Comparison of ENCODE assay signal across 24 cellular contexts in the genomic region with DNA sequence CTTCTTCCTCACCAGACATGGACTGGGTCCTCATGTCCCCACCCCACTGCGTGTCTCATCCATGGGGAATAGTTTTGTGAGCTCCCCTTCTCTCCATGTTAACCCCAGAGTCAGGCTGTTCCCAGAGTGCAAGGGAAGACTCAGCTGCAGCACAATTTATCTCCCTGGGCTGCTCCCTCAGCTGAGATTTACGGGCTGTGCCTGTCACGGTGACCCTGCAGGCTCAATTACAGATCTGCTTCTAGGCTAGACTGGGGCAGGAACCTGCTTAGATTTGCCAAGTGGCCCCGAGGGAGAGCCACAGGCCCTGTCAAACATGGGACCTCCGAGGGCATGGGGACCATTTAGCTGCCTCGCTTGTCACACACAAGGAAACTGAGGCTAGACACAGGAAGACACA. TPM values are rescaled to one million over a fixed set of nuclear protein-coding genes. Genes with fewer than 3 reads are reported as not detected.
DNase-seq lines count a peak whose midpoint lies in the region; ATAC-seq, FAIRE-seq and TF ChIP-seq lines count a peak whose summit lies in the region.
"Had no signal": no experiment of that assay in that cellular context is flagged by ENCODE, and none has a peak within 500 bp of the region (broad histone marks: within the 10 kb centered on the region; RNA-seq: fewer than 3 reads in every experiment).

No MANE protein-coding gene starts in this region.

- no peaks in the 10 kb centered on the region for H3K36me3 Mint-ChIP-seq in nephron progenitor cell (ENCODE audit: low read depth)
- no peaks in the 10 kb centered on the region for H3K36me3 Mint-ChIP-seq in WTC11
- H3K36me3 Mint-ChIP-seq in CD4-positive, alpha-beta T cell (ENCODE audit: low read depth): no peaks in the 10 kb centered on the region
- H3K36me3 Mint-ChIP-seq: CD8-positive, alpha-beta memory T cell had no signal

- intact Hi-C loops in K562 (cut with micrococcal nuclease): no loop called here
- intact Hi-C loops in left ventricle myocardium inferior (cut with micrococcal nuclease): no loop called here
- intact Hi-C loops in CD4-positive, alpha-beta T cell (cut with DNase I, micrococcal nuclease): no loop called here

- peak overlapping the region; percentile 37 for H3K4me3 Mint-ChIP-seq in nephron progenitor cell
- no peak overlapping the region for H3K4me3 Mint-ChIP-seq in WTC11
- no peak overlapping the region for H3K4me3 Mint-ChIP-seq in CD4-positive, alpha-beta T cell
- H3K4me3 Mint-ChIP-seq: CD8-positive, alpha-beta memory T cell; IgD-negative memory B cell had no signal

- ATAC-seq in K562: no peak
- no peak for ATAC-seq in WTC11
- ATAC-seq in CD4-positive, alpha-beta T cell (ENCODE audit: poor library complexity): no peak

- H3K4me3 ChIP-seq in K562 (no peak overlapping the region), left ventricle myocardium inferior (no peak overlapping the region)
- H3K4me3 ChIP-seq: HAP-1, Peyer's patch had no signal

- no peaks in the 10 kb centered on the region for H4K20me1 ChIP-seq in K562 (replicated peaks; ENCODE audit: control insufficient read depth, insufficient read depth, low read length)

- H3K9me3 Mint-ChIP-seq in nephron progenitor cell (no peaks in the 10 kb centered on the region), WTC11 (no peaks in the 10 kb centered on the region)
- H3K9me3 Mint-ChIP-seq in CD4-positive, alpha-beta T cell: no peaks in the 10 kb centered on the region
- H3K9me3 Mint-ChIP-seq: CD8-positive, alpha-beta memory T cell; IgD-negative memory B cell had no signal

- no peak overlapping the region for H3K27ac ChIP-seq in K562 (ENCODE audit: extremely low read depth, low read depth, low read length)
- H3K27ac ChIP-seq in left ventricle myocardium inferior (replicated peaks): no peak overlapping the region
- H3K27ac ChIP-seq in CD4-positive, alpha-beta T cell (ENCODE audit: low read depth, low read length): no peak overlapping the region
- H3K27ac ChIP-seq: Peyer's patch had no signal

- BruUV-seq in K562 (replicated peaks; lab: Mats Ljungman, UMichigan): no TSS peak

- DNase-seq in activated effector memory CD4-positive, alpha-beta T cell treated with anti-CD3 and anti-CD28 coated beads, Interleukin-2, amount 50 U/mL, for 16 hours: peak; percentile 43
- DNase-seq in activated effector memory CD4-positive, alpha-beta T cell treated with Interleukin-2 at 50 U/mL for 16 hours: no peak
- DNase-seq in K562 (ENCODE audit: extremely low read depth in 1 of 4, low spot score in 3 of 4) (peak in 1 of 4 experiments; percentile 15), nephron progenitor cell (peak; percentile 65), WTC11 (ENCODE audit: low spot score) (no peak), left ventricle myocardium inferior (no peak), NCI-H226 (no peak)
- DNase-seq in CD4-positive, alpha-beta T cell: no peak
- DNase-seq: AML-193; C1 segment of cervical spinal cord; CD8-positive, alpha-beta memory T cell; Kasumi-1; NCI-H1694; NCI-H510A; NCI-H748 treated with DMSO at 0.1 percent for 48 hours; Peyer's patch had no signal

- POLR2A ChIA-PET in K562 (lab: Yijun Ruan, JAX) (interaction anchor here (0.6 to 1.6 kb wide), 5 partner anchors 11 to 602 kb away, joined by 3 to 5 read pairs (median 4); no protein-coding TSS in a partner anchor), WTC11 (lab: Charles Lee) (no interaction called here)
- POLR2A ChIA-PET in CD4-positive, alpha-beta T cell (lab: Charles Lee): no interaction called here

- no peak overlapping the region for H2AFZ ChIP-seq in K562 (ENCODE audit: low read depth, low read length)

- H3K4me1 Mint-ChIP-seq in nephron progenitor cell (peaks cover 46% of the 10 kb centered on the region), WTC11 (0 out of 2 replicates have a peak, but pooled peaks cover 2% of the 10 kb centered on the region)
- no peaks in the 10 kb centered on the region for H3K4me1 Mint-ChIP-seq in CD4-positive, alpha-beta T cell (ENCODE audit: low read depth)
- H3K4me1 Mint-ChIP-seq: CD8-positive, alpha-beta memory T cell; IgD-negative memory B cell had no signal

- no peak overlapping the region for H3K4me2 ChIP-seq in K562 (ENCODE audit: insufficient read depth, low read length)

- H3K9me1 ChIP-seq in K562 (ENCODE audit: control insufficient read depth, insufficient read depth, low read length): no peaks in the 10 kb centered on the region

- H3K27me3 Mint-ChIP-seq in nephron progenitor cell (ENCODE audit: low read depth, poor library complexity) (peaks cover 8% of the 10 kb centered on the region), WTC11 (ENCODE audit: low read depth) (no peaks in the 10 kb centered on the region)
- no peaks in the 10 kb centered on the region for H3K27me3 Mint-ChIP-seq in CD4-positive, alpha-beta T cell
- H3K27me3 Mint-ChIP-seq: IgD-negative memory B cell had no signal

- H3K9ac ChIP-seq in K562 (ENCODE audit: insufficient read depth in 1 of 2, low read depth in 2 of 2, low read length in 2 of 2): 0 out of 4 replicates have a peak overlapping the region, but pooled peaks of 1 of the 2 experiments have one; percentile 17

- no peak for FAIRE-seq in K562 (lab: Jason Lieb, UNC)
- FAIRE-seq: G401.6, GM12892 had no signal

- TF ChIP-seq CTCF in K562 (IDR thresholded peaks at IDR 0.05 in 2 of 3, conservative IDR thresholded peaks at IDR 0.05 in 1 of 3; ENCODE audit: insufficient read depth in 2 of 3, low read depth in 1 of 3, low read length in 3 of 3): no peak
- TF ChIP-seq CTCF in nephron progenitor cell (IDR thresholded peaks at IDR 0.05): no peak
- no peak for TF ChIP-seq CTCF in WTC11 (IDR thresholded peaks at IDR 0.05)
- TF ChIP-seq CTCF in left ventricle myocardium inferior (IDR thresholded peaks at IDR 0.05; ENCODE audit: borderline replicate concordance): no peak
- no peak for TF ChIP-seq CTCF in CD4-positive, alpha-beta T cell (IDR thresholded peaks at IDR 0.05)

- no peak for TF ChIP-seq EP300 in K562 (IDR thresholded peaks at IDR 0.05; ENCODE audit: low read length)

- H3K27me3 ChIP-seq in K562 (ENCODE audit: control insufficient read depth in 2 of 2, insufficient read depth in 2 of 2, low read length in 2 of 2): peaks cover 0 to 11% of the 10 kb centered on the region in 2 experiments; a peak in 3 of 5 replicates
- H3K27me3 ChIP-seq in left ventricle myocardium inferior (ENCODE audit: low read depth): no peaks in the 10 kb centered on the region
- no peaks in the 10 kb centered on the region for H3K27me3 ChIP-seq in CD4-positive, alpha-beta T cell (ENCODE audit: control insufficient read depth, insufficient read depth, low read length)
- H3K27me3 ChIP-seq: Peyer's patch had no signal

- H3K36me3 ChIP-seq in K562 (ENCODE audit: control insufficient read depth, insufficient read depth, low read length): no peaks in the 10 kb centered on the region; the same call in 2 of the 3 replicates
- no peaks in the 10 kb centered on the region for H3K36me3 ChIP-seq in left ventricle myocardium inferior
- H3K36me3 ChIP-seq: HAP-1, Peyer's patch had no signal

- CTCF ChIA-PET in K562 (lab: Yijun Ruan, JAX; ENCODE audit: low intra/inter-chr PET ratio) (no interaction called here), WTC11 (lab: Charles Lee) (no interaction called here)
- CTCF ChIA-PET in CD4-positive, alpha-beta T cell (lab: Charles Lee): no interaction called here

- no peaks in the 10 kb centered on the region; a peak in 1 of 5 replicates for H3K4me1 ChIP-seq in K562 (replicated peaks in 1 of 2; ENCODE audit: control insufficient read depth in 2 of 2, insufficient read depth in 2 of 2, low read length in 2 of 2)
- no peaks in the 10 kb centered on the region for H3K4me1 ChIP-seq in left ventricle myocardium inferior
- H3K4me1 ChIP-seq: HAP-1, Peyer's patch had no signal

- no peaks in the 10 kb centered on the region for H3K79me2 ChIP-seq in K562 (ENCODE audit: control insufficient read depth, insufficient read depth, low read length)

- in situ Hi-C loops in K562 (cut with MboI): no loop called here

- H3K9me3 ChIP-seq in K562 (replicated peaks; ENCODE audit: control insufficient read depth, insufficient read depth, low read depth, low read length): 0 out of 2 replicates have a peak, but pooled peaks cover under 1% of the 10 kb centered on the region
- no peaks in the 10 kb centered on the region for H3K9me3 ChIP-seq in left ventricle myocardium inferior (replicated peaks)
- no peaks in the 10 kb centered on the region for H3K9me3 ChIP-seq in CD4-positive, alpha-beta T cell (ENCODE audit: control insufficient read depth, low read length)
- H3K9me3 ChIP-seq: HAP-1, Peyer's patch had no signal

- H3K27ac Mint-ChIP-seq in nephron progenitor cell: peak overlapping the region; percentile 12
- H3K27ac Mint-ChIP-seq in WTC11: no peak overlapping the region
- no peak overlapping the region for H3K27ac Mint-ChIP-seq in CD4-positive, alpha-beta T cell

- TF ChIP-seq POLR2A in K562 (conservative IDR thresholded peaks at IDR 0.05): no peak

- TF ChIP-seq RAD21 in K562 (CRISPR knock-in tag; conservative IDR thresholded peaks at IDR 0.05 in 1 of 2, IDR thresholded peaks at IDR 0.05 in 1 of 2): no peak

- 8% methylated on average over 6 of the region's 6 CpGs for WGBS in K562 (ENCODE audit: insufficient coverage, low coverage, missing lambda C conversion rate)

TF ChIP-seq in K562, 482 proteins besides CTCF, POLR2A, EP300 and RAD21 (continues in another document):
- no peak for TF ChIP-seq ARNT (IDR thresholded peaks at IDR 0.05)

TF ChIP-seq in WTC11, 78 proteins besides CTCF, POLR2A, EP300 and RAD21 (continues in another document):
- TF ChIP-seq ZNF423 (CRISPR knock-in tag; IDR thresholded peaks at IDR 0.05) (no peak), GABPB1 (CRISPR knock-in tag; IDR thresholded peaks at IDR 0.05) (no peak), ZNF121 (CRISPR knock-in tag; IDR thresholded peaks at IDR 0.05) (no peak)

RNA-seq across cellular contexts. Expression of gene CDCP2, which starts 37.8 kb away (rescaled TPM):
- total RNA-seq in K562 (2011; cell fraction: chromatin; rRNA removed; ENCODE audit: low replicate concordance): 0.14 and 0.21 TPM in 2 replicates
- total RNA-seq in K562 (2011; cell fraction: nucleolus; rRNA removed): not detected in 2 replicates
- total RNA-seq in K562 (2011; cell fraction: nucleoplasm; rRNA removed): 0.22 TPM in 1 of 2 replicates, not detected in the other
- total RNA-seq in K562 (2014; rRNA removed): not detected in 2 replicates
- 0.06 TPM in 1 of 2 replicates, not detected in the other for total RNA-seq in K562 (2014; rRNA removed; fragmentation: Illumina TruSeq; extraction: Trizol)
- total RNA-seq in K562 (2015; rRNA removed; fragmentation: Illumina TruSeq; extraction: Trizol): not detected in 2 replicates
- not detected in 2 replicates for total RNA-seq in K562 (2021)
- not detected in 2 replicates for polyA plus RNA-seq in K562 (2011; rRNA removed)
- polyA plus RNA-seq in K562 (2011; cell fraction: cytosol; rRNA removed): 0.03 TPM in 1 of 2 replicates, not detected in the other
- polyA plus RNA-seq in K562 (2011; cell fraction: nucleus; rRNA removed): not detected in 2 replicates
- not detected in 2 replicates for polyA plus RNA-seq in K562 (2012)
- not detected in 2 replicates for polyA plus RNA-seq in K562 (2014; fragmentation: Illumina TruSeq; extraction: Trizol)
- polyA plus RNA-seq in K562 (2014; fragmentation: Nextera tagmentation; extraction: Ambion mirVana): not detected
- polyA plus RNA-seq in K562 (2014; rRNA removed): 0.05 TPM in 1 of 2 replicates, not detected in the other
- 0.09 TPM in 1 of 2 replicates, not detected in the other for polyA minus RNA-seq in K562 (2011; rRNA and poly(A)+ RNA removed)
- polyA minus RNA-seq in K562 (2011; cell fraction: cytosol; rRNA and poly(A)+ RNA removed): not detected in 2 replicates
- not detected in 2 replicates for polyA minus RNA-seq in K562 (2011; cell fraction: nucleus; rRNA and poly(A)+ RNA removed)
- total RNA-seq in WTC11 (2021): 0.07 TPM in 1 of 3 replicates, not detected in the others
- not detected for total RNA-seq in left ventricle myocardium inferior
- not detected for total RNA-seq in CD4-positive, alpha-beta T cell
- total RNA-seq: A172; CD8-positive, alpha-beta memory T cell; Daoy; MCF 10A; Peyer's patch had no signal
- polyA plus RNA-seq: AG04450; CD8-positive, alpha-beta memory T cell; IgD-negative memory B cell had no signal

Comparison
In these comparisons a context has a peak if more than half of its experiments do, and no peak if none do; other contexts are left out.
1. DNase-seq: peak in activated effector memory CD4-positive, alpha-beta T cell treated with anti-CD3 and anti-CD28 coated beads, Interleukin-2, amount 50 U/mL, for 16 hours (single experiment) and nephron progenitor cell (single experiment); none in activated effector memory CD4-positive, alpha-beta T cell treated with Interleukin-2 at 50 U/mL for 16 hours (single experiment), WTC11 (single experiment), left ventricle myocardium inferior (single experiment), NCI-H226 (single experiment) and CD4-positive, alpha-beta T cell (0 of 10).